ENCODE assay signal across 1 cellular context in the genomic region with DNA sequence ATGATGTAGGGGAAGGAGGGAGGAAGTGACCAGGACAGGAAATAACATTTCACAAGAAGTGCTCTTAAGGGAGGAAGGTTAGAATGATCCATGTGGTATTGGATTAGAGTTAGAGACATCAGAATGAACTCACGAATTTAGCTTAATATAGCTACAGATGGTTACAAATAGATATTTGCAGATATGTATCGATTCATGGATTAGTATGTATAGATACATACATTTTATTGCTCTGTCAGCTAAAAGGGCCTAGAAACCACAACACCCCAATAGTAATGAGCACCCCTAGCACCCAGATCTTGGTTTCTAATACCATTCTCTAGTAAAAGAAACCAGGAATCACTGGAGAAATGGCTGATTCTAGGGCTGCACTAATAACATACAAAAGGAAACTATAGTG.
A peak's percentile ranks its signal among the peaks of the same experiment; 100 is the strongest.
TF ChIP-seq lines count a peak whose summit lies in the region.

No MANE protein-coding gene starts in this region.

TF ChIP-seq in K562, 482 proteins besides CTCF, POLR2A, EP300 and RAD21 (continued from another document):
- TF ChIP-seq ZNF316 (IDR thresholded peaks at IDR 0.05), result peak; percentile 66
